1 cellular context compared by ENCODE assay signal in the genomic region with DNA sequence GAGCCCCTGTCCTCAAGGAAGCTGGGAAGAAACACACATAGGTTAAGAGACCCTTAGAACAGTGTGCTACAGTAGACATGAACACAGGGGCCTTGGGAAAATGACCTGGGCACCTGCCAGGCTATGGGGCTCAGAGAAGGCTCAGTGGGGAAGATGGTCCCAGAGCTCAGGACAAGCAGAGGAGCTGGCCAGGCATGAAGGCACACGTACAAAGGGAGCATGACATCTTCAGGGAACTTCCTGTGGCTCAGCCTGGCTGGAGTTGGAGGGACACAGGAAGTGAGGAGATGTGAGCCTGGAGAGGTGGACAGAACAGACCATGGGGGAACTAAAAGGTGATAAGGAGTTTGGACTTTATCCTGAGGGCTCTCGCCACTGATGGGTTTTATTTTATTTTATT.
TF ChIP-seq lines count a peak whose summit lies in the region.

No MANE protein-coding gene starts in this region.

TF ChIP-seq in SK-N-SH, 30 proteins besides CTCF, POLR2A, EP300 and RAD21:
- no peak for TF ChIP-seq EZH2phosphoT487 (IDR thresholded peaks at IDR 0.05; ENCODE audit: borderline replicate concordance, low read depth)
- TF ChIP-seq RCOR1 (IDR thresholded peaks at IDR 0.05; ENCODE audit: low read length), result no peak
- no peak for TF ChIP-seq RFX5 (IDR thresholded peaks at IDR 0.05; ENCODE audit: low read length)
- TF ChIP-seq, protein P1, sequence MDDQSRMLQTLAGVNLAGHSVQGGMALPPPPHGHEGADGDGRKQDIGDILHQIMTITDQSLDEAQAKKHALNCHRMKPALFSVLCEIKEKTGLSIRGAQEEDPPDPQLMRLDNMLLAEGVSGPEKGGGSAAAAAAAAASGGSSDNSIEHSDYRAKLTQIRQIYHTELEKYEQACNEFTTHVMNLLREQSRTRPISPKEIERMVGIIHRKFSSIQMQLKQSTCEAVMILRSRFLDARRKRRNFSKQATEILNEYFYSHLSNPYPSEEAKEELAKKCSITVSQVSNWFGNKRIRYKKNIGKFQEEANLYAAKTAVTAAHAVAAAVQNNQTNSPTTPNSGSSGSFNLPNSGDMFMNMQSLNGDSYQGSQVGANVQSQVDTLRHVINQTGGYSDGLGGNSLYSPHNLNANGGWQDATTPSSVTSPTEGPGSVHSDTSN (IDR thresholded peaks at IDR 0.05), result no peak
- no peak for TF ChIP-seq SIN3A (IDR thresholded peaks at IDR 0.05; ENCODE audit: borderline replicate concordance, low read depth, low read length)
- TF ChIP-seq TCF12 (IDR thresholded peaks at IDR 0.05), result no peak
- TF ChIP-seq JUND (IDR thresholded peaks at IDR 0.05), result no peak
- TF ChIP-seq, protein P2, sequence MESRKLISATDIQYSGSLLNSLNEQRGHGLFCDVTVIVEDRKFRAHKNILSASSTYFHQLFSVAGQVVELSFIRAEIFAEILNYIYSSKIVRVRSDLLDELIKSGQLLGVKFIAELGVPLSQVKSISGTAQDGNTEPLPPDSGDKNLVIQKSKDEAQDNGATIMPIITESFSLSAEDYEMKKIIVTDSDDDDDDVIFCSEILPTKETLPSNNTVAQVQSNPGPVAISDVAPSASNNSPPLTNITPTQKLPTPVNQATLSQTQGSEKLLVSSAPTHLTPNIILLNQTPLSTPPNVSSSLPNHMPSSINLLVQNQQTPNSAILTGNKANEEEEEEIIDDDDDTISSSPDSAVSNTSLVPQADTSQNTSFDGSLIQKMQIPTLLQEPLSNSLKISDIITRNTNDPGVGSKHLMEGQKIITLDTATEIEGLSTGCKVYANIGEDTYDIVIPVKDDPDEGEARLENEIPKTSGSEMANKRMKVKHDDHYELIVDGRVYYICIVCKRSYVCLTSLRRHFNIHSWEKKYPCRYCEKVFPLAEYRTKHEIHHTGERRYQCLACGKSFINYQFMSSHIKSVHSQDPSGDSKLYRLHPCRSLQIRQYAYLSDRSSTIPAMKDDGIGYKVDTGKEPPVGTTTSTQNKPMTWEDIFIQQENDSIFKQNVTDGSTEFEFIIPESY (IDR thresholded peaks at IDR 0.05; ENCODE audit: borderline replicate concordance, low read depth), result no peak
- TF ChIP-seq, protein P3, sequence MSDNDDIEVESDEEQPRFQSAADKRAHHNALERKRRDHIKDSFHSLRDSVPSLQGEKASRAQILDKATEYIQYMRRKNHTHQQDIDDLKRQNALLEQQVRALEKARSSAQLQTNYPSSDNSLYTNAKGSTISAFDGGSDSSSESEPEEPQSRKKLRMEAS (IDR thresholded peaks at IDR 0.05; ENCODE audit: low read depth), result no peak
- TF ChIP-seq, protein P4, sequence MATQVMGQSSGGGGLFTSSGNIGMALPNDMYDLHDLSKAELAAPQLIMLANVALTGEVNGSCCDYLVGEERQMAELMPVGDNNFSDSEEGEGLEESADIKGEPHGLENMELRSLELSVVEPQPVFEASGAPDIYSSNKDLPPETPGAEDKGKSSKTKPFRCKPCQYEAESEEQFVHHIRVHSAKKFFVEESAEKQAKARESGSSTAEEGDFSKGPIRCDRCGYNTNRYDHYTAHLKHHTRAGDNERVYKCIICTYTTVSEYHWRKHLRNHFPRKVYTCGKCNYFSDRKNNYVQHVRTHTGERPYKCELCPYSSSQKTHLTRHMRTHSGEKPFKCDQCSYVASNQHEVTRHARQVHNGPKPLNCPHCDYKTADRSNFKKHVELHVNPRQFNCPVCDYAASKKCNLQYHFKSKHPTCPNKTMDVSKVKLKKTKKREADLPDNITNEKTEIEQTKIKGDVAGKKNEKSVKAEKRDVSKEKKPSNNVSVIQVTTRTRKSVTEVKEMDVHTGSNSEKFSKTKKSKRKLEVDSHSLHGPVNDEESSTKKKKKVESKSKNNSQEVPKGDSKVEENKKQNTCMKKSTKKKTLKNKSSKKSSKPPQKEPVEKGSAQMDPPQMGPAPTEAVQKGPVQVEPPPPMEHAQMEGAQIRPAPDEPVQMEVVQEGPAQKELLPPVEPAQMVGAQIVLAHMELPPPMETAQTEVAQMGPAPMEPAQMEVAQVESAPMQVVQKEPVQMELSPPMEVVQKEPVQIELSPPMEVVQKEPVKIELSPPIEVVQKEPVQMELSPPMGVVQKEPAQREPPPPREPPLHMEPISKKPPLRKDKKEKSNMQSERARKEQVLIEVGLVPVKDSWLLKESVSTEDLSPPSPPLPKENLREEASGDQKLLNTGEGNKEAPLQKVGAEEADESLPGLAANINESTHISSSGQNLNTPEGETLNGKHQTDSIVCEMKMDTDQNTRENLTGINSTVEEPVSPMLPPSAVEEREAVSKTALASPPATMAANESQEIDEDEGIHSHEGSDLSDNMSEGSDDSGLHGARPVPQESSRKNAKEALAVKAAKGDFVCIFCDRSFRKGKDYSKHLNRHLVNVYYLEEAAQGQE (IDR thresholded peaks at IDR 0.05; ENCODE audit: low read depth, low read length), result no peak
- TF ChIP-seq FOXJ3 (CRISPR knock-in tag; IDR thresholded peaks at IDR 0.05), result no peak
- no peak for TF ChIP-seq NRF1 (IDR thresholded peaks at IDR 0.05; ENCODE audit: low read depth, low read length)
- TF ChIP-seq POLR2AphosphoS5 (IDR thresholded peaks at IDR 0.05; ENCODE audit: low read depth, low read length), result no peak
